Comparison of ENCODE assay signal across 7 cellular contexts in genomic region chr2:32166115-32166549, GRCh38. TPM values are rescaled to one million over a fixed set of nuclear protein-coding genes. Genes with fewer than 3 reads are reported as not detected.
DNase-seq lines count a peak whose midpoint lies in the region; ATAC-seq, FAIRE-seq and TF ChIP-seq lines count a peak whose summit lies in the region.

No MANE protein-coding gene starts in this region.

- no peak for FAIRE-seq in kidney (lab: Jason Lieb, UNC)

- no peaks in the 10 kb centered on the region for H3K9me3 Mint-ChIP-seq in activated naive CD8-positive, alpha-beta T cell treated with anti-CD3 and anti-CD28 coated beads, Interleukin-2, amount 10 ng/mL, durations not matched to agents 7 days and 5 days

- peak overlapping the region; percentile 74 for H3K4me3 ChIP-seq in HL-60 (replicated peaks; ENCODE audit: insufficient read depth, low read length)
- H3K4me3 ChIP-seq in kidney (ENCODE audit: low read length in 2 of 2) = peak overlapping the region; percentile 58 to 82
- peak overlapping the region; percentile 84 for H3K4me3 ChIP-seq in suprapubic skin

- H3K27me3 ChIP-seq in HL-60 (ENCODE audit: insufficient read depth, poor library complexity, severe bottlenecking) (no peaks in the 10 kb centered on the region), suprapubic skin (no peaks in the 10 kb centered on the region)

- H3K4me1 Mint-ChIP-seq in activated naive CD8-positive, alpha-beta T cell treated with anti-CD3 and anti-CD28 coated beads, Interleukin-2, amount 10 ng/mL, durations not matched to agents 7 days and 5 days = peaks cover 17% of the 10 kb centered on the region

- H3K4me1 ChIP-seq in kidney (ENCODE audit: control insufficient read depth in 1 of 2, insufficient read depth in 1 of 2, low read depth in 1 of 2, low read length in 2 of 2) (peaks cover 0 to 8% of the 10 kb centered on the region in 2 donors), suprapubic skin (peaks cover 11% of the 10 kb centered on the region)

- intact Hi-C loops in kidney (cut with DNase I) = no loop called here

- H3K27ac ChIP-seq in HL-60 (replicated peaks) = peak overlapping the region; percentile 81
- peak overlapping the region; percentile 17 to 69 for H3K27ac ChIP-seq in kidney (ENCODE audit: low read depth in 2 of 2, low read length in 2 of 2)
- H3K27ac ChIP-seq in suprapubic skin = peak overlapping the region; percentile 92

- H3K9ac ChIP-seq in kidney (ENCODE audit: low read length in 2 of 2) = peak overlapping the region; percentile 50 to 77

- POLR2A ChIA-PET in activated naive CD8-positive, alpha-beta T cell treated with anti-CD3 and anti-CD28 coated beads, Interleukin-2, amount 10 ng/mL, durations not matched to agents 7 days and 5 days (lab: Charles Lee) = interaction anchor here (0.6 to 1.4 kb wide), 5 partner anchors 16 to 190 kb away, joined by 3 to 18 read pairs (median 4); partner anchors contain the start of gene SPAST

- peaks cover 10% of the 10 kb centered on the region for H3K36me3 Mint-ChIP-seq in activated naive CD8-positive, alpha-beta T cell treated with anti-CD3 and anti-CD28 coated beads, Interleukin-2, amount 10 ng/mL, durations not matched to agents 7 days and 5 days

- peak overlapping the region; percentile 78 for H3K27ac Mint-ChIP-seq in activated naive CD8-positive, alpha-beta T cell treated with anti-CD3 and anti-CD28 coated beads, Interleukin-2, amount 10 ng/mL, durations not matched to agents 7 days and 5 days

- no peaks in the 10 kb centered on the region for H3K27me3 Mint-ChIP-seq in activated naive CD8-positive, alpha-beta T cell treated with anti-CD3 and anti-CD28 coated beads, Interleukin-2, amount 10 ng/mL, durations not matched to agents 7 days and 5 days

- TF ChIP-seq CTCF in HL-60 (IDR thresholded peaks at IDR 0.05; ENCODE audit: insufficient read depth, low read length) (no peak), kidney (IDR thresholded peaks at IDR 0.05; ENCODE audit: borderline replicate concordance, extremely low read depth, insufficient read depth) (no peak), suprapubic skin (IDR thresholded peaks at IDR 0.05) (no peak)

- DNase-seq in HL-60 (ENCODE audit: low read depth in 1 of 2, low spot score in 1 of 2) (no peak), kidney (no peak), suprapubic skin (ENCODE audit: low spot score in 2 of 2) (no peak), germinal center (ENCODE audit: low spot score) (no peak)
- DNase-seq in activated naive CD8-positive, alpha-beta T cell treated with anti-CD3 and anti-CD28 coated beads, Interleukin-2, amount 10 ng/mL, durations not matched to agents 7 days and 5 days = no peak

- no peak for TF ChIP-seq EP300 in suprapubic skin (IDR thresholded peaks at IDR 0.05)

- H3K36me3 ChIP-seq in kidney (ENCODE audit: control insufficient read depth in 1 of 2, insufficient read depth in 2 of 2, low read length in 2 of 2) (peaks cover 0 to 4% of the 10 kb centered on the region in 2 donors), suprapubic skin (no peaks in the 10 kb centered on the region)

- WGBS in suprapubic skin = 3% methylated on average over 11 of the region's 11 CpGs

- TF ChIP-seq POLR2A in suprapubic skin (IDR thresholded peaks at IDR 0.05) = no peak

- ATAC-seq in activated naive CD8-positive, alpha-beta T cell treated with anti-CD3 and anti-CD28 coated beads, Interleukin-2, amount 10 ng/mL, durations not matched to agents 7 days and 5 days (ENCODE audit: low read depth) = no peak
- no peak for ATAC-seq in HG02885 (IDR thresholded peaks at IDR 0.05; ENCODE audit: poor library complexity, unreplicated experiment)
- no peak for ATAC-seq in GM19351 (IDR thresholded peaks at IDR 0.05; ENCODE audit: unreplicated experiment)

- H3K9me3 ChIP-seq in kidney (ENCODE audit: control insufficient read depth in 1 of 2, low read length in 2 of 2) (no peaks in the 10 kb centered on the region), suprapubic skin (no peaks in the 10 kb centered on the region)

- H3K4me3 Mint-ChIP-seq in activated naive CD8-positive, alpha-beta T cell treated with anti-CD3 and anti-CD28 coated beads, Interleukin-2, amount 10 ng/mL, durations not matched to agents 7 days and 5 days = peak overlapping the region; percentile 96

RNA-seq across cellular contexts. Expression of gene SLC30A6, which starts 0.5 kb away (rescaled TPM):
- 10 to 100 TPM; 18.9 to 20.8 TPM for total RNA-seq in activated naive CD8-positive, alpha-beta T cell treated with anti-CD3 and anti-CD28 coated beads, Interleukin-2, amount 10 ng/mL, durations not matched to agents 7 days and 5 days
- total RNA-seq in kidney = 21.4 TPM
- 7.6 TPM for polyA plus RNA-seq in kidney (ENCODE audit: insufficient read depth, low read depth, low replicate concordance)
- total RNA-seq in suprapubic skin = 10 to 100 TPM; 16.0 to 22.2 (median 18.1) TPM
